In the genomic region with DNA sequence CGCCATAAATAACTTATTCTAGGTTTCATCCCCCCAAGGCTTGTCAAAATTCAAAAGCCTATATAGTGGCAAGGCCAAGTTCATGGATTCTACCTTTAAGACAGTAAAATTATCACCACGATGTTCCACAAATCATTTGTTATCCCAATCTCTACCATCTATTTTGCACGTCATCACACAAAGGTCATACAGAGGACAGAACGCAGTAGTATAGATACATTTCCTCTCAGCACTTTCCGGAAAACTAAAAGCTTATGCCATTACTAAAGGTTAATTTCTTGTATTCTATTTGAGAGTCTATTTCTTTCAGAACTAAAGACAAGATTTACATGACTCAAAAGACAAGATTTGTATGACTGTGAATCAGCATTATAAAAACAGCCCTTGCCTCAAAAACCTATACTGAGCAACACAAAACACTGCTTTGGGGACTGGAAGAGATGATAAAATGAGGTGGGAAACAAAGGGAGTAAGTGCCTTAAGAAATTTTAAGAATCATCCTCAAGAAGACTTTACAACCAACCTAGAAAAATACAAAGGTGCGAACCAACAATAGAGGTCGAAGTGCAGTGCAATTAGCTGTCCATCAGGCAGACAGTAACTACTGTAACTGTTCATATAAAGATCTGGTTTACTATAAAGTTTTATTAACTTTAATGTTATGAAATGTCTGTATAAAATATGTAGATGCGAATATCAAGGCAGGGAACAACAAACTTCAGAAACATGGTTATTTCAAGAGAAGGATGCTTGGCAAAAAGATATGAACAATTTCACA, we compare ENCODE assay signal across 10 cellular contexts. TPM values are rescaled to one million over a fixed set of nuclear protein-coding genes. Genes with fewer than 3 reads are reported as not detected.
A peak's percentile ranks its signal among the peaks of the same experiment; 100 is the strongest.
DNase-seq lines count a peak whose midpoint lies in the region; ATAC-seq and TF ChIP-seq lines count a peak whose summit lies in the region.
"Had no signal": no experiment of that assay in that cellular context is flagged by ENCODE, and none has a peak within 500 bp of the region (broad histone marks: within the 10 kb centered on the region; RNA-seq: fewer than 3 reads in every experiment).

No MANE protein-coding gene starts in this region.

- H3K4me3 ChIP-seq in CD4-positive, alpha-beta memory T cell (ENCODE audit: low read length in 2 of 2) = peak overlapping the region; percentile 19

- peak; percentile 76 to 84 (median 79) for DNase-seq in CD4-positive, alpha-beta memory T cell
- DNase-seq in T follicular helper cell (ENCODE audit: low read depth) (peak; percentile 33), dermis blood vessel endothelial cell (peak; percentile 59), natural killer cell (no peak), DMS153 (lab: John Stamatoyannopoulos, UW) (no peak), NCI-H128 (lab: John Stamatoyannopoulos, UW; ENCODE audit: unreplicated experiment) (no peak), NCI-H2227 treated with DMSO at 0.1 percent for 48 hours (lab: John Stamatoyannopoulos, UW) (no peak)
- DNase-seq: activated T-cell treated with anti-CD3 and anti-CD28 coated beads, Interleukin-2, amount 50 U/mL, for 1 hour; NCI-H1436 treated with DMSO at 0.1 percent for 48 hours had no signal

- H3K9me3 ChIP-seq in CD4-positive, alpha-beta memory T cell (ENCODE audit: control insufficient read depth in 1 of 2, low read length in 2 of 2) = no peaks in the 10 kb centered on the region

- H3K27me3 Mint-ChIP-seq in CD4-positive, alpha-beta memory T cell = no peaks in the 10 kb centered on the region
- no peaks in the 10 kb centered on the region for H3K27me3 Mint-ChIP-seq in natural killer cell (ENCODE audit: low read depth in 2 of 2)

- H3K36me3 ChIP-seq in CD4-positive, alpha-beta memory T cell (ENCODE audit: insufficient read depth, low read length) = no peaks in the 10 kb centered on the region

- H3K4me3 Mint-ChIP-seq in CD4-positive, alpha-beta memory T cell = peak overlapping the region in 5 of 8 donors; percentile 76 to 93 (median 88)
- peak overlapping the region; percentile 76 for H3K4me3 Mint-ChIP-seq in natural killer cell

- ATAC-seq in natural killer cell = peak; percentile 31 to 57 (median 50)
- ATAC-seq in GM21723 (IDR thresholded peaks at IDR 0.05; ENCODE audit: unreplicated experiment) = no peak

- H3K36me3 Mint-ChIP-seq in CD4-positive, alpha-beta memory T cell = peaks cover 32 to 70% of the 10 kb centered on the region in 2 donors
- no peaks in the 10 kb centered on the region for H3K36me3 Mint-ChIP-seq in natural killer cell

- intact Hi-C loops in CD4-positive, alpha-beta memory T cell (cut with micrococcal nuclease) = loop anchor here (1.0 kb wide), 1 partner anchor 9 kb away; no protein-coding TSS in a partner anchor
- intact Hi-C loops in natural killer cell (cut with micrococcal nuclease) = loop anchor here (10.0 kb wide), 1 partner anchor 205 kb away; no protein-coding TSS in a partner anchor

- H3K4me1 Mint-ChIP-seq in CD4-positive, alpha-beta memory T cell = peaks cover 67 to 87% (median 77%) of the 10 kb centered on the region in 4 donors
- peaks cover 86 to 87% of the 10 kb centered on the region in 2 donors for H3K4me1 Mint-ChIP-seq in natural killer cell

- no peaks in the 10 kb centered on the region for H3K9me3 Mint-ChIP-seq in CD4-positive, alpha-beta memory T cell
- no peaks in the 10 kb centered on the region for H3K9me3 Mint-ChIP-seq in natural killer cell

- peaks cover 98% of the 10 kb centered on the region for H3K4me1 ChIP-seq in CD4-positive, alpha-beta memory T cell (ENCODE audit: insufficient read depth, low read length)

- no peaks in the 10 kb centered on the region for H3K27me3 ChIP-seq in CD4-positive, alpha-beta memory T cell (ENCODE audit: insufficient read depth, low read length)

- CTCF ChIA-PET in CD4-positive, alpha-beta memory T cell (lab: Charles Lee; ENCODE audit: partially characterized antibody) = interaction anchor here (0.6 to 1.7 kb wide), 4 partner anchors 10 to 389 kb away, joined by 3 to 6 read pairs (median 4); a partner anchor contains a TSS

- H3K27ac ChIP-seq in CD4-positive, alpha-beta memory T cell (ENCODE audit: low read depth, low read length) = peak overlapping the region; percentile 100

- POLR2A ChIA-PET in CD4-positive, alpha-beta memory T cell (lab: Charles Lee; ENCODE audit: partially characterized antibody) = interaction anchor here (0.6 to 15.4 kb wide), 9 partner anchors 6 to 189 kb away, joined by 3 to 409 read pairs (median 3); a partner anchor contains a TSS

- no peak for TF ChIP-seq CTCF in natural killer cell (IDR thresholded peaks at IDR 0.05)

- H3K27ac Mint-ChIP-seq in CD4-positive, alpha-beta memory T cell = peak overlapping the region in 6 of 7 donors; percentile 95 to 99 (median 98)
- H3K27ac Mint-ChIP-seq in natural killer cell = no peak overlapping the region

RNA-seq across cellular contexts. Expression of a gene that starts 7.6 kb away (rescaled TPM):
- 100 to 1,000 TPM; 337 to 339 TPM for total RNA-seq in CD4-positive, alpha-beta memory T cell
- 100 to 1,000 TPM; 473 to 768 TPM for polyA plus RNA-seq in CD4-positive, alpha-beta memory T cell
- total RNA-seq in dermis blood vessel endothelial cell = 313 and 433 TPM in 2 replicates
- total RNA-seq in natural killer cell = 100 to 1,000 TPM; 527 to 624 (median 529) TPM

RNA-seq across cellular contexts. Expression of a gene that starts 49.0 kb away (rescaled TPM):
- 10 to 100 TPM; 18.5 to 22.0 TPM for total RNA-seq in CD4-positive, alpha-beta memory T cell
- polyA plus RNA-seq in CD4-positive, alpha-beta memory T cell = 10 to 100 TPM; 31.2 to 54.9 TPM
- total RNA-seq in dermis blood vessel endothelial cell = 22.2 and 23.0 TPM in 2 replicates
- total RNA-seq in natural killer cell = 10 to 100 TPM; 11.2 to 13.8 (median 13.5) TPM

RNA-seq across cellular contexts. Expression of a gene that starts 59.0 kb away (rescaled TPM):
- total RNA-seq in CD4-positive, alpha-beta memory T cell = 10 to 100 TPM; 30.0 to 33.2 TPM
- 10 to 100 TPM; 13.5 to 22.5 TPM for polyA plus RNA-seq in CD4-positive, alpha-beta memory T cell
- total RNA-seq in dermis blood vessel endothelial cell = 15.6 and 25.7 TPM in 2 replicates
- 10 to 100 TPM; 38.1 to 43.2 (median 40.8) TPM for total RNA-seq in natural killer cell

Comparison
In these comparisons a context has a peak if more than half of its experiments do, and no peak if none do; other contexts are left out.
1. DNase-seq: peak in CD4-positive, alpha-beta memory T cell (5 of 5), T follicular helper cell (single experiment) and dermis blood vessel endothelial cell (single experiment); none in natural killer cell (single experiment), DMS153 (single experiment), NCI-H128 (single experiment) and NCI-H2227 treated with DMSO at 0.1 percent for 48 hours (single experiment).
2. H3K27ac Mint-ChIP-seq: peak in CD4-positive, alpha-beta memory T cell (6 of 7); none in natural killer cell (0 of 2).